ENCODE assay signal across 26 cellular contexts in the genomic region with DNA sequence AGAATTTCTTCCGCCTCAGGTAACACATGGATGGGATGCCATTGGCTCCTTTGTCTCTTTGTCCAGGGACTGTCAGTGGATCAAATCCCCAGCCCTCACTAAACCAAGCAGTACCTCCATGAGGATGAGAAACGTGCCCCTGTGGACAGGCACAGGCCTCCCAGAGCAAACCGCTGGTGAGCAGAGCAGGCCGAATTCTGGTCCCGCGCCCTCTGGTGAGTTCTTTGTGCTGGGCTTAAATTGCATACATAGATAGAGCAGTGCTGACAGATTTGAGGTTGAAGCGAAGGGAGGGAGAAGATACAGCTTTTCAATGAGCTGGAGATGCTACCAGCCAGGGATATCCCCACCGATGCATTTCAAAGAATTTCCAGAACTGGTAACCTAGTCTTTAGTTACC.
"Had no signal": no experiment of that assay in that cellular context is flagged by ENCODE, and none has a peak within 500 bp of the region (broad histone marks: within the 10 kb centered on the region; RNA-seq: fewer than 3 reads in every experiment).

No MANE protein-coding gene starts in this region.

- ATAC-seq: activated CD4-positive, alpha-beta T cell treated with anti-CD3 and anti-CD28 coated beads for 36 hours; activated T-cell treated with anti-CD3 and anti-CD28 coated beads, Interleukin-2, amount 50 U/mL, for 4 hours; Panc1; Right ventricle myocardium inferior; T-cell had no signal

- H3K36me3 ChIP-seq: ascending aorta had no signal

- DNase-seq: activated CD4-positive, alpha-beta memory T cell treated with anti-CD3 and anti-CD28 coated beads, Interleukin-2, amount 10 ng/mL, durations not matched to agents 7 days and 5 days; activated CD4-positive, alpha-beta T cell treated with anti-CD3 and anti-CD28 coated beads for 36 hours; activated CD4-positive, alpha-beta T cell treated with anti-CD3 and anti-CD28 coated beads, Interleukin-2, amount 50 U/mL, for 1 hour; activated CD8-positive, alpha-beta memory T cell treated with anti-CD3 and anti-CD28 coated beads, Interleukin-2, amount 50 U/mL, for 4 hours; activated effector memory CD4-positive, alpha-beta T cell treated with anti-CD3 and anti-CD28 coated beads, Interleukin-2, amount 50 U/mL, for 16 hours; activated naive CD4-positive, alpha-beta T cell treated with Interleukin-2 at 50 U/mL for 16 hours; activated naive CD8-positive, alpha-beta T cell treated with anti-CD3 and anti-CD28 coated beads, Interleukin-2, amount 50 U/mL, for 24 hours; activated T-cell treated with anti-CD3 and anti-CD28 coated beads, Interleukin-2, amount 50 U/mL, for 4 hours; amniotic stem cell; NCI-H1092; NCI-H1417 treated with DMSO at 0.1 percent for 48 hours; NCI-H1694 treated with DMSO at 0.1 percent for 48 hours; NCI-H2029 treated with DMSO at 0.1 percent for 48 hours; NCI-H345; NCI-H510A; NCI-H526 treated with DMSO at 0.1 percent for 48 hours; NCI-H82; OCI-M1; RPMI8226; T-cell; T1000 had no signal

- H3K9me3 ChIP-seq: ascending aorta had no signal

- H3K4me3 ChIP-seq: ascending aorta, SK-N-MC had no signal

- H3K4me1 ChIP-seq: ascending aorta had no signal

- H3K27ac ChIP-seq: ascending aorta, SK-N-MC, VCaP had no signal

- H3K27me3 ChIP-seq: ascending aorta had no signal
